In genomic region chr17:75457047-75457654, GRCh38 we compare ENCODE assay signal across 8 cellular contexts. TPM values are rescaled to one million over a fixed set of nuclear protein-coding genes. Genes with fewer than 3 reads are reported as not detected.
DNase-seq lines count a peak whose midpoint lies in the region; ATAC-seq and TF ChIP-seq lines count a peak whose summit lies in the region.

No MANE protein-coding gene starts in this region.

- H3K23ac ChIP-seq in IMR-90 (ENCODE audit: low read depth, low read length) = peak overlapping the region; percentile 99

- H4K8ac ChIP-seq in IMR-90 (ENCODE audit: low read depth in 2 of 2, low read length in 2 of 2) = peak overlapping the region; percentile 95 to 98

- CTCF ChIA-PET in IMR-90 (lab: Yijun Ruan, JAX) = interaction anchor here (1.3 kb wide), 1 partner anchor 59 kb away, joined by 3 read pairs; the partner anchor contains the start of gene TSEN54

- H4K5ac ChIP-seq in IMR-90 (ENCODE audit: low read depth, low read length) = peak overlapping the region; percentile 95

- H2AK5ac ChIP-seq in IMR-90 (ENCODE audit: low read depth, low read length) = peak overlapping the region; percentile 94

- H3K4me1 ChIP-seq in IMR-90 (ENCODE audit: control insufficient read depth, insufficient read depth, low read length) (peaks cover 6% of the 10 kb centered on the region), lower lobe of right lung (peaks cover 36% of the 10 kb centered on the region), stomach (peaks cover 23 to 49% (median 44%) of the 10 kb centered on the region in 4 donors)

- peaks cover 10% of the 10 kb centered on the region for H3K36me3 Mint-ChIP-seq in dendritic cell treated with granulocyte-macrophage colony-stimulating factor and Interleukin-4, amounts not matched to agents 40 ng/mL and 50 ng/mL, for 4 days (ENCODE audit: low read depth)

- peak overlapping the region; percentile 96 for H3K4ac ChIP-seq in IMR-90 (ENCODE audit: low read depth, low read length)

- peak; percentile 31 for ATAC-seq in IMR-90 (ENCODE audit: low read depth)
- ATAC-seq in SK-N-SH treated with all-trans-retinoic acid at 6 μM for 48 hours = peak; percentile 65
- peak; percentile 51 to 54 for ATAC-seq in lower lobe of right lung
- no peak for ATAC-seq in HG03095 (IDR thresholded peaks at IDR 0.05; ENCODE audit: unreplicated experiment)
- no peak for ATAC-seq in GM18520 (IDR thresholded peaks at IDR 0.05; ENCODE audit: unreplicated experiment)

- POLR2A ChIA-PET in IMR-90 (lab: Charles Lee; ENCODE audit: unreplicated experiment) = no interaction called here

- H3K9ac ChIP-seq in IMR-90 (ENCODE audit: low read depth, low read length) = peak overlapping the region; percentile 96

- peak overlapping the region; percentile 99 for H3K14ac ChIP-seq in IMR-90 (replicated peaks; ENCODE audit: low read depth, low read length)

- peak overlapping the region; percentile 98 for H3K27ac Mint-ChIP-seq in dendritic cell treated with granulocyte-macrophage colony-stimulating factor and Interleukin-4, amounts not matched to agents 40 ng/mL and 50 ng/mL, for 4 days

- TF ChIP-seq CTCF in IMR-90 (conservative IDR thresholded peaks at IDR 0.05; ENCODE audit: low read depth, low read length) = no peak
- no peak for TF ChIP-seq CTCF in lower lobe of right lung (IDR thresholded peaks at IDR 0.05)
- no peak for TF ChIP-seq CTCF in stomach (IDR thresholded peaks at IDR 0.05)

- in situ Hi-C loops in IMR-90 (cut with MboI; ENCODE audit: low sequenced_read_pairs) = no loop called here

- peaks cover 31 to 45% of the 10 kb centered on the region in 2 experiments for H3K79me1 ChIP-seq in IMR-90 (ENCODE audit: low read depth in 1 of 2, low read length in 2 of 2)

- peak overlapping the region; percentile 98 for H2AFZ ChIP-seq in IMR-90 (replicated peaks; ENCODE audit: low read length, poor library complexity)

- peak overlapping the region; percentile 74 for H2BK5ac ChIP-seq in IMR-90 (ENCODE audit: low read depth, low read length, poor library complexity, severe bottlenecking)

- no peaks in the 10 kb centered on the region for H4K20me1 ChIP-seq in IMR-90 (ENCODE audit: insufficient read depth, low read length)

- no peaks in the 10 kb centered on the region for H3K36me3 ChIP-seq in IMR-90 (ENCODE audit: control insufficient read depth, insufficient read depth, low read length)
- no peaks in the 10 kb centered on the region for H3K36me3 ChIP-seq in lower lobe of right lung
- no peaks in the 10 kb centered on the region for H3K36me3 ChIP-seq in stomach

- H3K27ac ChIP-seq in IMR-90 (ENCODE audit: insufficient read depth, low read length) = peak overlapping the region; percentile 77
- peak overlapping the region; percentile 93 for H3K27ac ChIP-seq in lower lobe of right lung
- peak overlapping the region; percentile 84 to 90 (median 89) for H3K27ac ChIP-seq in stomach

- H2BK20ac ChIP-seq in IMR-90 (ENCODE audit: low read depth, low read length) = peak overlapping the region; percentile 44; the same call in 1 of the 2 replicates

- peak overlapping the region; percentile 86 for H3K4me3 Mint-ChIP-seq in dendritic cell treated with granulocyte-macrophage colony-stimulating factor and Interleukin-4, amounts not matched to agents 40 ng/mL and 50 ng/mL, for 4 days

- peak overlapping the region; percentile 85; the same call in 1 of the 3 replicates for H2BK15ac ChIP-seq in IMR-90 (ENCODE audit: low read depth, low read length)

- dilution Hi-C loops in IMR-90 (cut with HindIII; ENCODE audit: low sequenced_read_pairs, unreplicated experiment) = no loop called here

- H3K4me2 ChIP-seq in IMR-90 (ENCODE audit: low read depth, low read length) = peak overlapping the region; percentile 93

- intact Hi-C loops in IMR-90 (cut with micrococcal nuclease) (no loop called here), lower lobe of right lung (cut with DNase I) (no loop called here), stomach (cut with DNase I; ENCODE audit: low total_unique reads) (no loop called here)
- intact Hi-C loops in dendritic cell treated with granulocyte-macrophage colony-stimulating factor and Interleukin-4, amounts not matched to agents 40 ng/mL and 50 ng/mL, for 4 days (cut with micrococcal nuclease) = no loop called here

- peaks cover 48% of the 10 kb centered on the region for H3K4me1 Mint-ChIP-seq in dendritic cell treated with granulocyte-macrophage colony-stimulating factor and Interleukin-4, amounts not matched to agents 40 ng/mL and 50 ng/mL, for 4 days (ENCODE audit: low read depth)

- peak overlapping the region; percentile 85 for H3K18ac ChIP-seq in IMR-90 (ENCODE audit: low read depth, low read length)

- BruUV-seq in IMR-90 (replicated peaks; lab: Mats Ljungman, UMichigan) = no TSS peak

- H2BK120ac ChIP-seq in IMR-90 (ENCODE audit: low read depth, low read length) = peak overlapping the region; percentile 73; the same call in 1 of the 2 replicates

- peaks cover 16% of the 10 kb centered on the region for H3K9me1 ChIP-seq in IMR-90 (ENCODE audit: insufficient read depth, low read length)

- H4K91ac ChIP-seq in IMR-90 (ENCODE audit: insufficient read depth, low read depth, low read length) = peak overlapping the region; percentile 95

- H3K9me3 Mint-ChIP-seq in dendritic cell treated with granulocyte-macrophage colony-stimulating factor and Interleukin-4, amounts not matched to agents 40 ng/mL and 50 ng/mL, for 4 days = no peaks in the 10 kb centered on the region

- WGBS in IMR-90 (ENCODE audit: extremely low coverage in 2 of 2, insufficient read length in 1 of 2), 2 experiments = 3% methylated on average over 19 of the region's 38 CpGs; no CpG with 5 or more reads in 1 of the 2 experiments
- WGBS in stomach, 5 donors = 1 to 2% (median 1%) methylated on average over 31 to 38 of the region's 38 CpGs

- no peak for TF ChIP-seq EP300 in stomach (IDR thresholded peaks at IDR 0.05)

- no peak for TF ChIP-seq POLR2A in IMR-90 (IDR thresholded peaks at IDR 0.05; ENCODE audit: low read depth, low read length)
- TF ChIP-seq POLR2A in stomach (IDR thresholded peaks at IDR 0.05) = no peak

- H3K27me3 Mint-ChIP-seq in dendritic cell treated with granulocyte-macrophage colony-stimulating factor and Interleukin-4, amounts not matched to agents 40 ng/mL and 50 ng/mL, for 4 days = no peaks in the 10 kb centered on the region

- H3K27me3 ChIP-seq in IMR-90 (ENCODE audit: control insufficient read depth, insufficient read depth, low read length) (no peaks in the 10 kb centered on the region), lower lobe of right lung (ENCODE audit: low read depth) (no peaks in the 10 kb centered on the region), stomach (no peaks in the 10 kb centered on the region)

- DNase-seq in COR-L47 (lab: John Stamatoyannopoulos, UW) (peak; percentile 74), IMR-90 (peak; percentile 45), lower lobe of right lung (peak; percentile 52), stomach (peak; percentile 27)

- TF ChIP-seq RAD21 in IMR-90 (IDR thresholded peaks at IDR 0.05; ENCODE audit: low read length) = no peak

- H2AK9ac ChIP-seq in IMR-90 (replicated peaks; ENCODE audit: low read depth, low read length, poor library complexity) = peak overlapping the region; percentile 99

- no peaks in the 10 kb centered on the region for H3K9me3 ChIP-seq in IMR-90 (ENCODE audit: control insufficient read depth, insufficient read depth, low read length)
- no peaks in the 10 kb centered on the region for H3K9me3 ChIP-seq in lower lobe of right lung
- H3K9me3 ChIP-seq in stomach = no peaks in the 10 kb centered on the region

- H3K56ac ChIP-seq in IMR-90 (ENCODE audit: extremely low read depth, insufficient read depth, low read length) = peak overlapping the region; percentile 96

- H3K4me3 ChIP-seq in IMR-90 (ENCODE audit: insufficient read depth, low read depth, low read length) = peak overlapping the region; percentile 58
- peak overlapping the region; percentile 96 for H3K4me3 ChIP-seq in lower lobe of right lung
- H3K4me3 ChIP-seq in stomach = peak overlapping the region; percentile 87 to 99 (median 94)

TF ChIP-seq in IMR-90, 13 proteins besides CTCF, POLR2A, EP300 and RAD21 (continues in another document):
- no peak for TF ChIP-seq NFE2L2 (IDR thresholded peaks at IDR 0.05; ENCODE audit: low read depth, low read length)
- no peak for TF ChIP-seq CEBPB (IDR thresholded peaks at IDR 0.05; ENCODE audit: low read depth, low read length)
- no peak for TF ChIP-seq RFX5 (IDR thresholded peaks at IDR 0.05; ENCODE audit: low read depth, low read length)
- TF ChIP-seq FOS (IDR thresholded peaks at IDR 0.05; ENCODE audit: low read depth, low read length) = no peak

TF ChIP-seq in SK-N-SH treated with all-trans-retinoic acid at 6 μM for 48 hours, 23 proteins besides CTCF, POLR2A, EP300 and RAD21 (continues in another document):
- TF ChIP-seq TCF4 (CRISPR knock-in tag; IDR thresholded peaks at IDR 0.05; ENCODE audit: borderline replicate concordance) (0 out of 2 replicates have a peak, but pooled peaks have one; percentile 40), BACH2 (CRISPR knock-in tag; IDR thresholded peaks at IDR 0.05; ENCODE audit: borderline replicate concordance) (no peak)

RNA-seq across cellular contexts. Expression of gene TMEM94, which starts 0.7 kb away (rescaled TPM):
- total RNA-seq in IMR-90 (2012; rRNA removed) (8.4 and 11.4 TPM in 2 replicates), lower lobe of right lung (89.5 TPM), stomach (100 to 1,000 TPM in 3 of 5 donors, 10 to 100 TPM in 2; 31.9 to 466 (median 128) TPM)
- polyA plus RNA-seq in IMR-90 (2012; rRNA removed) (59.2 and 64.7 TPM in 2 replicates), stomach (10 to 100 TPM; 16.6 to 28.5 (median 20.5) TPM)
- polyA plus RNA-seq in IMR-90 (2012; cell fraction: cytosol; rRNA removed) = 30.4 and 39.0 TPM in 2 replicates
- 231 and 523 TPM in 2 replicates for polyA plus RNA-seq in IMR-90 (2012; cell fraction: nucleus; rRNA removed; ENCODE audit: low replicate concordance)

RNA-seq across cellular contexts. Expression of gene GRB2, which starts 51.7 kb away (rescaled TPM):
- 45.0 and 49.3 TPM in 2 replicates for total RNA-seq in IMR-90 (2012; rRNA removed)
- 56.9 and 62.1 TPM in 2 replicates for polyA plus RNA-seq in IMR-90 (2012; rRNA removed)
- polyA plus RNA-seq in IMR-90 (2012; cell fraction: cytosol; rRNA removed) = 137 and 237 TPM in 2 replicates
- 49.2 and 98.6 TPM in 2 replicates for polyA plus RNA-seq in IMR-90 (2012; cell fraction: nucleus; rRNA removed; ENCODE audit: low replicate concordance)
- total RNA-seq in lower lobe of right lung = 181 TPM
- 100 to 1,000 TPM in 4 of 5 donors, 10 to 100 TPM in 1; 73.3 to 488 (median 135) TPM for total RNA-seq in stomach
- polyA plus RNA-seq in stomach = 10 to 100 TPM; 32.5 to 48.9 (median 43.3) TPM

RNA-seq across cellular contexts. Expression of gene CASKIN2, which starts 58.2 kb away (rescaled TPM):
- total RNA-seq in IMR-90 (2012; rRNA removed) (2.2 and 2.9 TPM in 2 replicates), lower lobe of right lung (68.8 TPM), stomach (10 to 100 TPM in 4 of 5 donors, 1 to 10 TPM in 1; 9.0 to 27.4 (median 15.6) TPM)
- polyA plus RNA-seq in IMR-90 (2012; rRNA removed) (6.9 and 7.5 TPM in 2 replicates), stomach (1 to 10 TPM; 5.4 to 9.3 (median 8.8) TPM)
- 4.7 and 6.3 TPM in 2 replicates for polyA plus RNA-seq in IMR-90 (2012; cell fraction: cytosol; rRNA removed)
- 17.2 and 50.6 TPM in 2 replicates for polyA plus RNA-seq in IMR-90 (2012; cell fraction: nucleus; rRNA removed; ENCODE audit: low replicate concordance)

RNA-seq across cellular contexts. Expression of gene TSEN54, which starts 59.2 kb away (rescaled TPM):
- 6.4 and 7.2 TPM in 2 replicates for total RNA-seq in IMR-90 (2012; rRNA removed)
- 14.9 and 16.2 TPM in 2 replicates for polyA plus RNA-seq in IMR-90 (2012; rRNA removed)
- polyA plus RNA-seq in IMR-90 (2012; cell fraction: cytosol; rRNA removed) = 9.8 and 14.7 TPM in 2 replicates
- polyA plus RNA-seq in IMR-90 (2012; cell fraction: nucleus; rRNA removed; ENCODE audit: low replicate concordance) = 37.4 and 62.8 TPM in 2 replicates
- 20.4 TPM for total RNA-seq in lower lobe of right lung
- total RNA-seq in stomach = 100 to 1,000 TPM in 2 of 5 donors, 10 to 100 TPM in 3; 13.2 to 219 (median 48.1) TPM
- polyA plus RNA-seq in stomach = 10 to 100 TPM; 20.8 to 49.7 (median 36.2) TPM

Comparison
In these comparisons a context has a peak if more than half of its experiments do, and no peak if none do; other contexts are left out.
1. ATAC-seq: peak in IMR-90 (single experiment), SK-N-SH treated with all-trans-retinoic acid at 6 μM for 48 hours (single experiment) and lower lobe of right lung (2 of 2); none in HG03095 (single experiment) and GM18520 (single experiment).
2. Peak in every context shown above with its lines, with median percentiles within 50 percentile points of each other: DNase-seq, H3K27ac ChIP-seq and H3K4me3 ChIP-seq.